1 cellular context compared by ENCODE assay signal in genomic region chr2:58428553-58429284, GRCh38.
TF ChIP-seq lines count a peak whose summit lies in the region.

No MANE protein-coding gene starts in this region.

TF ChIP-seq in A549, 52 proteins besides CTCF, POLR2A, EP300 and RAD21 (continued from another document):
- TF ChIP-seq ZFP36 (IDR thresholded peaks at IDR 0.05; ENCODE audit: borderline replicate concordance, partially characterized antibody) (no peak), KDM1A (IDR thresholded peaks at IDR 0.05; ENCODE audit: low read depth) (no peak), GATA3 (IDR thresholded peaks at IDR 0.05; ENCODE audit: borderline replicate concordance) (no peak), RNF2 (IDR thresholded peaks at IDR 0.05; ENCODE audit: borderline replicate concordance, low read depth) (no peak), PBX3 (IDR thresholded peaks at IDR 0.05) (no peak)
TF ChIP-seq in A549: peak in this region for 0.
